ENCODE assay signal across 9 cellular contexts in the genomic region with DNA sequence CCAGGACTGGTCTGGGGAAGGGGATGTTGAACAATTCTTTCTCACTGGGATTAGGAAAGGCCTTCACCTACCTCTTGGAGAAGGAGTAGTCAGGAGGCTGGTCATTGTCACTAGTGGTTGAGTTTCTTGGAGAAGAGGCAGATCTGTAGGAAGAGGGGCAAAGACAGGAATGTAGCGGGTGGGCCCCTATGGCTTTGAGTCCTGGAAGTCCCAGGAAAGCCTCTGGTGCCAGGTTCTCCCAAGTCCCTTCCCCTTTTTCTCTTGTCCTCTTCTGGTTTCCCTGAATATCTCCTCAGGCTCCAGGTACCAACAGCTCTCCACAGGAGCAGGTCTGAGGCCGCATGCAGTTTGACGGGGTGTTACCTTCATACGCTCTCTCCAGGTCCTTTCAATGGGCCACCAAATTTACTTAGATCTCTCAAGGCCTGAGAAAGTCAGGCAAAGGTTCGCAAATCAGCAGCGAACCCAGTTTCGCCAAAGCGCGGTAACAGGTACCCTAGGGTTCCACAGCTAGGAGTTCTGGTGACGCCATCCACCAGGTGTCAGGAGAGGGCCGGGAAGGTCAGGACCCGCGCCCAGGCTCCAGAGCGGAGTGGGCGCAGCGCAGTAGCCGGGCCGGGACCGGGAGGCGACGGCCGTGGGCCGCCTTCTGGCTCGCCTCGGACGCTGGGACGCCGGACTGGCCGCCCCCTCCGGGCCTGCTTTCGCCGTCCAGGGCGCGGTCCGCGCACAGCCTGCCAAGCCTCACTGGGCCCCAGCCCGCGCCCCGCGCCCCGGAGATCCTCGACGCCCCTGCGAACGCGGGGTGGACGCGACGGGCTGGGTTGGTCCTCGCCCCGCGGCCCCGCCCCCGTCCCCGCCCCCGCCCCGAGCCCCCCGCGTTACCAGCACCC. TPM values are rescaled to one million over a fixed set of nuclear protein-coding genes. Genes with fewer than 3 reads are reported as not detected.
DNase-seq lines count a peak whose midpoint lies in the region; ATAC-seq, FAIRE-seq and TF ChIP-seq lines count a peak whose summit lies in the region.
"Had no signal": no experiment of that assay in that cellular context is flagged by ENCODE, and none has a peak within 500 bp of the region (broad histone marks: within the 10 kb centered on the region; RNA-seq: fewer than 3 reads in every experiment).

No MANE protein-coding gene starts in this region.

- H3K36me3 Mint-ChIP-seq in activated naive CD8-positive, alpha-beta T cell treated with anti-CD3 and anti-CD28 coated beads, Interleukin-2, amount 50 U/mL, for 24 hours (ENCODE audit: low read depth): no peaks in the 10 kb centered on the region

- peak overlapping the region; percentile 74 for H3K4me3 Mint-ChIP-seq in activated naive CD8-positive, alpha-beta T cell treated with anti-CD3 and anti-CD28 coated beads, Interleukin-2, amount 50 U/mL, for 24 hours

- no peaks in the 10 kb centered on the region for H3K4me1 ChIP-seq in hepatocyte (ENCODE audit: insufficient read depth)
- peaks cover 0 to 6% of the 10 kb centered on the region in 2 donors for H3K4me1 ChIP-seq in small intestine (ENCODE audit: control insufficient read depth in 2 of 2, insufficient read depth in 1 of 2, low read depth in 1 of 2, low read length in 1 of 2)

- no peaks in the 10 kb centered on the region for H3K9me3 Mint-ChIP-seq in activated naive CD8-positive, alpha-beta T cell treated with anti-CD3 and anti-CD28 coated beads, Interleukin-2, amount 50 U/mL, for 24 hours

- DNase-seq in DMS 273 (lab: John Stamatoyannopoulos, UW; ENCODE audit: unreplicated experiment): peak; percentile 56
- no peak for DNase-seq in DMS 273 treated with DMSO at 0.1 percent for 48 hours (lab: John Stamatoyannopoulos, UW)
- peak; percentile 64 for DNase-seq in SK-N-DZ (ENCODE audit: low spot score)
- peak; percentile 70 for DNase-seq in activated naive CD8-positive, alpha-beta T cell treated with anti-CD3 and anti-CD28 coated beads, Interleukin-2, amount 50 U/mL, for 24 hours
- DNase-seq in hepatocyte (ENCODE audit: low spot score): peak; percentile 85
- DNase-seq in small intestine: peak; percentile 81
- DNase-seq in NCI-H1694 (lab: John Stamatoyannopoulos, UW): no peak

- WGBS in hepatocyte (ENCODE audit: low lambda C conversion rate, missing lambda C conversion rate): 14% methylated on average over 28 of the region's 59 CpGs
- 6 to 8% (median 7%) methylated on average over 23 to 59 of the region's 59 CpGs for WGBS in small intestine, 3 donors

- H2AFZ ChIP-seq in hepatocyte: peak overlapping the region; percentile 80

- no peaks in the 10 kb centered on the region for H3K9me2 ChIP-seq in hepatocyte (replicated peaks; ENCODE audit: insufficient read depth)

- no peak for FAIRE-seq in small intestine (lab: Jason Lieb, UNC)
- FAIRE-seq: A204.1 had no signal

- ATAC-seq in HG03108 (IDR thresholded peaks at IDR 0.05; ENCODE audit: unreplicated experiment): peak; percentile 41
- peak; percentile 64 for ATAC-seq in activated naive CD8-positive, alpha-beta T cell treated with anti-CD3 and anti-CD28 coated beads, Interleukin-2, amount 50 U/mL, for 24 hours

- TF ChIP-seq CTCF in hepatocyte (IDR thresholded peaks at IDR 0.05; ENCODE audit: poor library complexity): peak; percentile 54

- H3K79me2 ChIP-seq in hepatocyte: peaks cover 13% of the 10 kb centered on the region

- peak overlapping the region; percentile 84 for H3K4me2 ChIP-seq in hepatocyte

- peaks cover 28% of the 10 kb centered on the region for H3K4me1 Mint-ChIP-seq in activated naive CD8-positive, alpha-beta T cell treated with anti-CD3 and anti-CD28 coated beads, Interleukin-2, amount 50 U/mL, for 24 hours

- H3K9me3 ChIP-seq in hepatocyte (ENCODE audit: low read depth): no peaks in the 10 kb centered on the region
- H3K9me3 ChIP-seq in small intestine (ENCODE audit: control insufficient read depth, low read depth): no peaks in the 10 kb centered on the region

- H3K36me3 ChIP-seq in hepatocyte (replicated peaks; ENCODE audit: insufficient read depth, low read depth) (no peaks in the 10 kb centered on the region), small intestine (ENCODE audit: control insufficient read depth in 2 of 2, insufficient read depth in 2 of 2, low read length in 2 of 2) (no peaks in the 10 kb centered on the region)

- peak overlapping the region; percentile 48 for H3K4me3 ChIP-seq in hepatocyte
- H3K4me3 ChIP-seq in small intestine (ENCODE audit: low read depth in 1 of 2, low read length in 2 of 2): peak overlapping the region; percentile 73 to 87

- H3K27ac ChIP-seq in hepatocyte (peak overlapping the region; percentile 95), small intestine (ENCODE audit: low read depth in 1 of 2, low read length in 1 of 2) (peak overlapping the region; percentile 75 to 93)

- H3K27me3 ChIP-seq in hepatocyte (no peaks in the 10 kb centered on the region), small intestine (ENCODE audit: control insufficient read depth in 2 of 2, insufficient read depth in 2 of 2, low read length in 2 of 2) (no peaks in the 10 kb centered on the region)

- H3K27ac Mint-ChIP-seq in activated naive CD8-positive, alpha-beta T cell treated with anti-CD3 and anti-CD28 coated beads, Interleukin-2, amount 50 U/mL, for 24 hours: no peak overlapping the region

- no peaks in the 10 kb centered on the region for H4K20me1 ChIP-seq in hepatocyte (ENCODE audit: insufficient read depth, poor library complexity, severe bottlenecking)

- peaks cover 8% of the 10 kb centered on the region for H3K27me3 Mint-ChIP-seq in activated naive CD8-positive, alpha-beta T cell treated with anti-CD3 and anti-CD28 coated beads, Interleukin-2, amount 50 U/mL, for 24 hours

RNA-seq across cellular contexts. Expression of a gene that starts 0.8 kb away (rescaled TPM):
- 1.5 and 3.0 TPM in 2 replicates for polyA plus RNA-seq in SK-N-DZ (2014; cell fraction: cytosol; rRNA removed)
- polyA plus RNA-seq in SK-N-DZ (2014; cell fraction: nucleus; rRNA removed): 0.62 and 2.8 TPM in 2 replicates
- 19.9 and 28.3 TPM in 2 replicates for total RNA-seq in hepatocyte
- 16.5 and 24.6 TPM in 2 replicates for polyA plus RNA-seq in hepatocyte
- 10 to 100 TPM; 22.2 to 48.7 (median 24.6) TPM for polyA plus RNA-seq in small intestine

RNA-seq across cellular contexts. Expression of a gene that starts 30.8 kb away (rescaled TPM):
- polyA plus RNA-seq in SK-N-DZ (2014; cell fraction: cytosol; rRNA removed): 171 and 190 TPM in 2 replicates
- 77.4 and 110 TPM in 2 replicates for polyA plus RNA-seq in SK-N-DZ (2014; cell fraction: nucleus; rRNA removed)
- total RNA-seq in hepatocyte: 273 and 277 TPM in 2 replicates
- polyA plus RNA-seq in hepatocyte (303 and 348 TPM in 2 replicates), small intestine (100 to 1,000 TPM; 325 to 498 (median 473) TPM)

RNA-seq across cellular contexts. Expression of a gene that starts 51.6 kb away (rescaled TPM):
- 2.1 and 3.6 TPM in 2 replicates for polyA plus RNA-seq in SK-N-DZ (2014; cell fraction: cytosol; rRNA removed)
- polyA plus RNA-seq in SK-N-DZ (2014; cell fraction: nucleus; rRNA removed): 8.7 and 11.3 TPM in 2 replicates
- total RNA-seq in hepatocyte: 3.1 and 6.3 TPM in 2 replicates
- 3.2 and 5.9 TPM in 2 replicates for polyA plus RNA-seq in hepatocyte
- 1 to 10 TPM in 2 of 3 donors, under 1 TPM in 1; 0.22 to 4.5 (median 2.4) TPM for polyA plus RNA-seq in small intestine

RNA-seq across cellular contexts. Expression of a gene that starts 54.6 kb away (rescaled TPM):
- polyA plus RNA-seq in SK-N-DZ (2014; cell fraction: cytosol; rRNA removed): not detected in 2 replicates
- not detected in 2 replicates for polyA plus RNA-seq in SK-N-DZ (2014; cell fraction: nucleus; rRNA removed)
- 0.07 TPM in 1 of 2 replicates, not detected in the other for total RNA-seq in hepatocyte
- polyA plus RNA-seq in hepatocyte (0.18 TPM in 1 of 2 replicates, not detected in the other), small intestine (1 to 10 TPM; 1.6 to 5.4 (median 2.7) TPM)

Comparison
In these comparisons a context has a peak if more than half of its experiments do, and no peak if none do; other contexts are left out.
1. DNase-seq: peak in DMS 273 (single experiment), SK-N-DZ (single experiment), activated naive CD8-positive, alpha-beta T cell treated with anti-CD3 and anti-CD28 coated beads, Interleukin-2, amount 50 U/mL, for 24 hours (single experiment), hepatocyte (single experiment) and small intestine (single experiment); none in DMS 273 treated with DMSO at 0.1 percent for 48 hours (single experiment) and NCI-H1694 (single experiment).